ENCODE assay signal across 1 cellular context in the genomic region with DNA sequence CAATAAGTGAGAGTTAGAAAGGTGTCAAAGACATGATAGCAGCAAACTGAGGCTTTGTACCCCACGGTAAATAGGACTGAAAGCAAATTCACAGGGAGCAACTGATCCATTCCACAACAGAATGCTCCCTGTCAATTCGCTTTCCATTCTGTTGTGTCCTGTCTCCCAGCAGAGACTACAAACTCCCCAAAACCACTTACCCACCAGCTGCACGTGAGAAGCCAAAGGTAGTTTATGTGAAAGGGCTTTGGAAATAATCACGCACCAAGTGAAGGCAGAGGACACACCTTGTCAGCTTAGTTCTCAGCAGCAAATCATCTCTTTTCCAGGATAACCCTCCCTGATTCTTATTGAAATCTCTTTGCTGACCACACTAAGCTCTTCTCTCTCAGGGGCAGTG.
TF ChIP-seq lines count a peak whose summit lies in the region.

No MANE protein-coding gene starts in this region.

TF ChIP-seq in K562, 482 proteins besides CTCF, POLR2A, EP300 and RAD21 (continued from another document):
- TF ChIP-seq, protein P1, sequence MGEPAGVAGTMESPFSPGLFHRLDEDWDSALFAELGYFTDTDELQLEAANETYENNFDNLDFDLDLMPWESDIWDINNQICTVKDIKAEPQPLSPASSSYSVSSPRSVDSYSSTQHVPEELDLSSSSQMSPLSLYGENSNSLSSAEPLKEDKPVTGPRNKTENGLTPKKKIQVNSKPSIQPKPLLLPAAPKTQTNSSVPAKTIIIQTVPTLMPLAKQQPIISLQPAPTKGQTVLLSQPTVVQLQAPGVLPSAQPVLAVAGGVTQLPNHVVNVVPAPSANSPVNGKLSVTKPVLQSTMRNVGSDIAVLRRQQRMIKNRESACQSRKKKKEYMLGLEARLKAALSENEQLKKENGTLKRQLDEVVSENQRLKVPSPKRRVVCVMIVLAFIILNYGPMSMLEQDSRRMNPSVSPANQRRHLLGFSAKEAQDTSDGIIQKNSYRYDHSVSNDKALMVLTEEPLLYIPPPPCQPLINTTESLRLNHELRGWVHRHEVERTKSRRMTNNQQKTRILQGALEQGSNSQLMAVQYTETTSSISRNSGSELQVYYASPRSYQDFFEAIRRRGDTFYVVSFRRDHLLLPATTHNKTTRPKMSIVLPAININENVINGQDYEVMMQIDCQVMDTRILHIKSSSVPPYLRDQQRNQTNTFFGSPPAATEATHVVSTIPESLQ (CRISPR knock-in tag; IDR thresholded peaks at IDR 0.05), result no peak
- TF ChIP-seq, protein P2, sequence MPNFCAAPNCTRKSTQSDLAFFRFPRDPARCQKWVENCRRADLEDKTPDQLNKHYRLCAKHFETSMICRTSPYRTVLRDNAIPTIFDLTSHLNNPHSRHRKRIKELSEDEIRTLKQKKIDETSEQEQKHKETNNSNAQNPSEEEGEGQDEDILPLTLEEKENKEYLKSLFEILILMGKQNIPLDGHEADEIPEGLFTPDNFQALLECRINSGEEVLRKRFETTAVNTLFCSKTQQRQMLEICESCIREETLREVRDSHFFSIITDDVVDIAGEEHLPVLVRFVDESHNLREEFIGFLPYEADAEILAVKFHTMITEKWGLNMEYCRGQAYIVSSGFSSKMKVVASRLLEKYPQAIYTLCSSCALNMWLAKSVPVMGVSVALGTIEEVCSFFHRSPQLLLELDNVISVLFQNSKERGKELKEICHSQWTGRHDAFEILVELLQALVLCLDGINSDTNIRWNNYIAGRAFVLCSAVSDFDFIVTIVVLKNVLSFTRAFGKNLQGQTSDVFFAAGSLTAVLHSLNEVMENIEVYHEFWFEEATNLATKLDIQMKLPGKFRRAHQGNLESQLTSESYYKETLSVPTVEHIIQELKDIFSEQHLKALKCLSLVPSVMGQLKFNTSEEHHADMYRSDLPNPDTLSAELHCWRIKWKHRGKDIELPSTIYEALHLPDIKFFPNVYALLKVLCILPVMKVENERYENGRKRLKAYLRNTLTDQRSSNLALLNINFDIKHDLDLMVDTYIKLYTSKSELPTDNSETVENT (CRISPR knock-in tag; IDR thresholded peaks at IDR 0.05), result no peak
- TF ChIP-seq MYC (IDR thresholded peaks at IDR 0.05; ENCODE audit: low read depth, low read length), result no peak
- no peak for TF ChIP-seq MYC (CRISPR knock-in tag; IDR thresholded peaks at IDR 0.05; ENCODE audit: borderline replicate concordance, low read depth)
- TF ChIP-seq, protein P3, sequence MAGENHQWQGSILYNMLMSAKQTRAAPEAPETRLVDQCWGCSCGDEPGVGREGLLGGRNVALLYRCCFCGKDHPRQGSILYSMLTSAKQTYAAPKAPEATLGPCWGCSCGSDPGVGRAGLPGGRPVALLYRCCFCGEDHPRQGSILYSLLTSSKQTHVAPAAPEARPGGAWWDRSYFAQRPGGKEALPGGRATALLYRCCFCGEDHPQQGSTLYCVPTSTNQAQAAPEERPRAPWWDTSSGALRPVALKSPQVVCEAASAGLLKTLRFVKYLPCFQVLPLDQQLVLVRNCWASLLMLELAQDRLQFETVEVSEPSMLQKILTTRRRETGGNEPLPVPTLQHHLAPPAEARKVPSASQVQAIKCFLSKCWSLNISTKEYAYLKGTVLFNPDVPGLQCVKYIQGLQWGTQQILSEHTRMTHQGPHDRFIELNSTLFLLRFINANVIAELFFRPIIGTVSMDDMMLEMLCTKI (IDR thresholded peaks at IDR 0.05; ENCODE audit: partially characterized antibody), result no peak
- TF ChIP-seq, protein P4, sequence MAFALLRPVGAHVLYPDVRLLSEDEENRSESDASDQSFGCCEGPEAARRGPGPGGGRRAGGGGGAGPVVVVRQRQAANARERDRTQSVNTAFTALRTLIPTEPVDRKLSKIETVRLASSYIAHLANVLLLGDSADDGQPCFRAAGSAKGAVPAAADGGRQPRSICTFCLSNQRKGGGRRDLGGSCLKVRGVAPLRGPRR (CRISPR knock-in tag; IDR thresholded peaks at IDR 0.05), result no peak
- TF ChIP-seq CREB1 (IDR thresholded peaks at IDR 0.05), result no peak
- no peak for TF ChIP-seq CREB1 (CRISPR knock-in tag; IDR thresholded peaks at IDR 0.05)
- no peak for TF ChIP-seq NR3C1 (CRISPR knock-in tag; IDR thresholded peaks at IDR 0.05)
- TF ChIP-seq PHF8 (IDR thresholded peaks at IDR 0.05; ENCODE audit: borderline replicate concordance, low read length), result no peak
- TF ChIP-seq KDM2B (CRISPR knock-in tag; IDR thresholded peaks at IDR 0.05), result no peak
- no peak for TF ChIP-seq MIER1 (IDR thresholded peaks at IDR 0.05; ENCODE audit: low read depth)
- TF ChIP-seq, protein P5, sequence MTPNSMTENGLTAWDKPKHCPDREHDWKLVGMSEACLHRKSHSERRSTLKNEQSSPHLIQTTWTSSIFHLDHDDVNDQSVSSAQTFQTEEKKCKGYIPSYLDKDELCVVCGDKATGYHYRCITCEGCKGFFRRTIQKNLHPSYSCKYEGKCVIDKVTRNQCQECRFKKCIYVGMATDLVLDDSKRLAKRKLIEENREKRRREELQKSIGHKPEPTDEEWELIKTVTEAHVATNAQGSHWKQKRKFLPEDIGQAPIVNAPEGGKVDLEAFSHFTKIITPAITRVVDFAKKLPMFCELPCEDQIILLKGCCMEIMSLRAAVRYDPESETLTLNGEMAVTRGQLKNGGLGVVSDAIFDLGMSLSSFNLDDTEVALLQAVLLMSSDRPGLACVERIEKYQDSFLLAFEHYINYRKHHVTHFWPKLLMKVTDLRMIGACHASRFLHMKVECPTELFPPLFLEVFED (CRISPR knock-in tag; conservative IDR thresholded peaks at IDR 0.05), result no peak
- TF ChIP-seq HLTF (IDR thresholded peaks at IDR 0.05), result no peak
- no peak for TF ChIP-seq FOXA3 (CRISPR knock-in tag; conservative IDR thresholded peaks at IDR 0.05 in 1 of 2, IDR thresholded peaks at IDR 0.05 in 1 of 2)
- no peak for TF ChIP-seq NFE2L1 (tag; IDR thresholded peaks at IDR 0.05; ENCODE audit: borderline replicate concordance, low read depth)
- TF ChIP-seq, protein P6, sequence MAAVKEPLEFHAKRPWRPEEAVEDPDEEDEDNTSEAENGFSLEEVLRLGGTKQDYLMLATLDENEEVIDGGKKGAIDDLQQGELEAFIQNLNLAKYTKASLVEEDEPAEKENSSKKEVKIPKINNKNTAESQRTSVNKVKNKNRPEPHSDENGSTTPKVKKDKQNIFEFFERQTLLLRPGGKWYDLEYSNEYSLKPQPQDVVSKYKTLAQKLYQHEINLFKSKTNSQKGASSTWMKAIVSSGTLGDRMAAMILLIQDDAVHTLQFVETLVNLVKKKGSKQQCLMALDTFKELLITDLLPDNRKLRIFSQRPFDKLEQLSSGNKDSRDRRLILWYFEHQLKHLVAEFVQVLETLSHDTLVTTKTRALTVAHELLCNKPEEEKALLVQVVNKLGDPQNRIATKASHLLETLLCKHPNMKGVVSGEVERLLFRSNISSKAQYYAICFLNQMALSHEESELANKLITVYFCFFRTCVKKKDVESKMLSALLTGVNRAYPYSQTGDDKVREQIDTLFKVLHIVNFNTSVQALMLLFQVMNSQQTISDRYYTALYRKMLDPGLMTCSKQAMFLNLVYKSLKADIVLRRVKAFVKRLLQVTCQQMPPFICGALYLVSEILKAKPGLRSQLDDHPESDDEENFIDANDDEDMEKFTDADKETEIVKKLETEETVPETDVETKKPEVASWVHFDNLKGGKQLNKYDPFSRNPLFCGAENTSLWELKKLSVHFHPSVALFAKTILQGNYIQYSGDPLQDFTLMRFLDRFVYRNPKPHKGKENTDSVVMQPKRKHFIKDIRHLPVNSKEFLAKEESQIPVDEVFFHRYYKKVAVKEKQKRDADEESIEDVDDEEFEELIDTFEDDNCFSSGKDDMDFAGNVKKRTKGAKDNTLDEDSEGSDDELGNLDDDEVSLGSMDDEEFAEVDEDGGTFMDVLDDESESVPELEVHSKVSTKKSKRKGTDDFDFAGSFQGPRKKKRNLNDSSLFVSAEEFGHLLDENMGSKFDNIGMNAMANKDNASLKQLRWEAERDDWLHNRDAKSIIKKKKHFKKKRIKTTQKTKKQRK (IDR thresholded peaks at IDR 0.05; ENCODE audit: borderline replicate concordance, low read depth, low read length), result no peak
